Comparison of ENCODE assay signal across 16 cellular contexts in the genomic region with DNA sequence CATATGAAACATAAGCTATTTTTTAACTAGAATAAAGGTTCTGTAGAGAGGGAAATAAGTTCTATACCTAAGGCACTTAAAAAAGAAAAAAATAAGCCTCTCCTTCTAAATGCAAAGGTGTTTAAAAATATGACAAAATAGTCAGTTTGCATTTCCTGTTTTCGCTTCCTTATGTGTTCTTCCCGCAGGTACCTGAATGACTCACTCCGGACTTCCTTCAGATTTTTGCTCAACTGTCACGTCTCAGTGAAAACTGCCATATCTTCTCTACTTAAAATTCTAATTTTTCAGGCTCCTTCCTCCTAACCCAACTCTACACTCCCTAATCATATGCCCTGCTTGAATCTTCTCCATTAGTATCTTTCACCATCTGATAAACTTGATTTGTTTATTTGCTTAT.
DNase-seq lines count a peak whose midpoint lies in the region; ATAC-seq and TF ChIP-seq lines count a peak whose summit lies in the region.
"Had no signal": no experiment of that assay in that cellular context is flagged by ENCODE, and none has a peak within 500 bp of the region (broad histone marks: within the 10 kb centered on the region; RNA-seq: fewer than 3 reads in every experiment).

No MANE protein-coding gene starts in this region.

- TF ChIP-seq CTCF in GM12864 (IDR thresholded peaks at IDR 0.05; ENCODE audit: low read depth, low read length, missing control alignments): no peak

- H3K4me3 ChIP-seq in GM12864 (ENCODE audit: low read depth, low read length): no peak overlapping the region
- H3K4me3 ChIP-seq: skin epidermis had no signal

- DNase-seq in GM12864 (ENCODE audit: low read depth) (peak; percentile 50), NCI-H748 treated with DMSO at 0.1 percent for 48 hours (lab: John Stamatoyannopoulos, UW) (no peak), DMS114 treated with DMSO at 0.1 percent for 48 hours (lab: John Stamatoyannopoulos, UW; ENCODE audit: unreplicated experiment) (no peak), NCI-H1092 (lab: John Stamatoyannopoulos, UW) (no peak)
- DNase-seq: activated effector memory CD4-positive, alpha-beta T cell treated with Interleukin-2 at 50 U/mL for 16 hours; central memory CD4-positive, alpha-beta T cell; DMS79 treated with DMSO at 0.1 percent for 48 hours; GOT3; islet precursor cell; KG1; NCI-H2227 treated with DMSO at 0.1 percent for 48 hours had no signal

- peak; percentile 99 for ATAC-seq in GM19438 (IDR thresholded peaks at IDR 0.05; ENCODE audit: low read depth, unreplicated experiment)
- peak; percentile 87 for ATAC-seq in HG02798 (IDR thresholded peaks at IDR 0.05; ENCODE audit: poor library complexity, unreplicated experiment)
- peak; percentile 96 for ATAC-seq in HG03469 (IDR thresholded peaks at IDR 0.05; ENCODE audit: unreplicated experiment)
- ATAC-seq in GM21381 (IDR thresholded peaks at IDR 0.05; ENCODE audit: unreplicated experiment): no peak
